In the genomic region with DNA sequence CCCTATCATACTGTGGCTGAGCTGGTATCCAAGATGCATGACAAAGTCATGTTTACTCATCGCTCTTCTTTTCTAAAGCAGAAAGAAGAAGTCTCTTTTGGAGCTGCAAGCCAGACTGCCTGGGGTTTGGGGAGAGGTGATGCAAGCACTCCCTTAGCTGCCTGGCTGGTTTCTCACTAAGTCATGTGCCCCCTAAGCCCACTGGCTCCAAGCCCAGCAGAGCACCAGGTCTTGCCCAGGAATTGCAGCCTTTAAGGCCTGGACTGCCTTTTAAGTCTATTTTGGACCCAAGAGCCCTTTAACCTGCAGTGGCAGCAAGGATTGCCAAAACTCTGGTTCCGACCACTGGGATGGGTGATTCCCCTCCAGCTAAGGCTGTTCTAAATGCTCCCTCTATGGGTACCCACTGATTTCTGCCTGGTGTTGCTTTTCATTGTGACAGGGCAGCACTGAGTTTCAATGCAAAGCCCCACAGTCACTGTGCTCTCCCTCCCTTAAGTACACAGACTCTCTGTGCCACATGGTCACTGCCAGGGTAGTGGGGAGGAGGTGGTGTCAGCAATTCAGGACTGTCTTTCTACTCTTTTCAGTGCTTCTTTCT, we compare ENCODE assay signal across 17 cellular contexts.
DNase-seq lines count a peak whose midpoint lies in the region; ATAC-seq and TF ChIP-seq lines count a peak whose summit lies in the region.
"Had no signal": no experiment of that assay in that cellular context is flagged by ENCODE, and none has a peak within 500 bp of the region (broad histone marks: within the 10 kb centered on the region; RNA-seq: fewer than 3 reads in every experiment).

No MANE protein-coding gene starts in this region.

- H3K4me3 ChIP-seq in epithelial cell of proximal tubule (ENCODE audit: low read depth, low read length) (no peak overlapping the region), esophagus squamous epithelium (no peak overlapping the region)
- H3K4me3 ChIP-seq: thyroid gland had no signal

- DNase-seq in EH (ENCODE audit: low read depth) (peak; percentile 83), RPMI7951 (ENCODE audit: low read depth) (peak; percentile 95), epithelial cell of proximal tubule (ENCODE audit: low read depth) (peak; percentile 12), renal cortical epithelial cell (ENCODE audit: low read depth) (peak; percentile 57), esophagus squamous epithelium (lab: John Stamatoyannopoulos, UW) (no peak), activated T-cell treated with anti-CD3 and anti-CD28 coated beads for 4 hours (no peak)
- DNase-seq in stimulated activated CD4-positive, alpha-beta T cell treated with anti-CD3 and anti-CD28 coated beads, Interleukin-4, amount 100 ng/mL, for 4 hours: no peak
- DNase-seq: activated gamma-delta T cell; effector memory CD8-positive, alpha-beta T cell; head of caudate nucleus; naive thymus-derived CD8-positive, alpha-beta T cell; NCI-H2029; NCI-H774; RPMI8226; T-cell; thyroid gland had no signal

- no peaks in the 10 kb centered on the region for H3K9me3 ChIP-seq in esophagus squamous epithelium
- H3K9me3 ChIP-seq: thyroid gland had no signal

- intact Hi-C loops in esophagus squamous epithelium (cut with DNase I): no loop called here

- H3K4me1 ChIP-seq in esophagus squamous epithelium: no peaks in the 10 kb centered on the region
- H3K4me1 ChIP-seq: thyroid gland had no signal

- no peak overlapping the region for H3K27ac ChIP-seq in esophagus squamous epithelium
- H3K27ac ChIP-seq: thyroid gland had no signal

- no peak for ATAC-seq in GM18517 (IDR thresholded peaks at IDR 0.05; ENCODE audit: unreplicated experiment)
- ATAC-seq: effector memory CD8-positive, alpha-beta T cell; naive thymus-derived CD8-positive, alpha-beta T cell; T-cell had no signal

- no peaks in the 10 kb centered on the region for H3K36me3 ChIP-seq in esophagus squamous epithelium
- H3K36me3 ChIP-seq: thyroid gland had no signal

- no peak for TF ChIP-seq POLR2A in esophagus squamous epithelium (IDR thresholded peaks at IDR 0.05)

- WGBS in esophagus squamous epithelium, 2 donors: 50 to 82% methylated on average over 1 of the region's 2 CpGs

- TF ChIP-seq CTCF in epithelial cell of proximal tubule (conservative IDR thresholded peaks at IDR 0.05; ENCODE audit: low read depth, low read length) (no peak), esophagus squamous epithelium (IDR thresholded peaks at IDR 0.05) (no peak)

- H3K27me3 ChIP-seq in esophagus squamous epithelium: no peaks in the 10 kb centered on the region
- H3K27me3 ChIP-seq: thyroid gland had no signal

Comparison
In these comparisons a context has a peak if more than half of its experiments do, and no peak if none do; other contexts are left out.
1. DNase-seq: peak in EH (single experiment), RPMI7951 (single experiment), epithelial cell of proximal tubule (single experiment) and renal cortical epithelial cell (single experiment); none in stimulated activated CD4-positive, alpha-beta T cell treated with anti-CD3 and anti-CD28 coated beads, Interleukin-4, amount 100 ng/mL, for 4 hours (0 of 2), esophagus squamous epithelium (single experiment) and activated T-cell treated with anti-CD3 and anti-CD28 coated beads for 4 hours (single experiment).